7 cellular contexts compared by ENCODE assay signal in genomic region chr4:82547850-82548249, GRCh38. TPM values are rescaled to one million over a fixed set of nuclear protein-coding genes. Genes with fewer than 3 reads are reported as not detected.
"Had no signal": no experiment of that assay in that cellular context is flagged by ENCODE, and none has a peak within 500 bp of the region (broad histone marks: within the 10 kb centered on the region; RNA-seq: fewer than 3 reads in every experiment).

No MANE protein-coding gene starts in this region.

RNA-seq across cellular contexts. Expression of gene TMEM150C, which starts 13.9 kb away (rescaled TPM):
- total RNA-seq: activated naive CD4-positive, alpha-beta T cell treated with anti-CD3 and anti-CD28 coated beads for 36 hours; activated naive CD4-positive, alpha-beta T cell treated with anti-CD3 and anti-CD28 coated beads, Interleukin-2, amount 50 U/mL, for 72 hours; activated naive CD8-positive, alpha-beta T cell treated with anti-CD3 and anti-CD28 coated beads for 36 hours; activated naive CD8-positive, alpha-beta T cell treated with anti-CD3 and anti-CD28 coated beads, Interleukin-2, amount 10 ng/mL, durations not matched to agents 7 days and 5 days; activated T-helper 1 cell treated with anti-CD3 and anti-CD28 coated beads, Interleukin-12 subunit alpha, Interleukin-12 subunit beta, Interleukin-2, Interleukin-4 antibody, amounts not matched to agents 30 ng/mL and 10 ng/mL and 1 ng/mL, durations not matched to agents 14 hours and 24 hours and 36 hours; activated T-helper 17 cell treated with anti-CD3 and anti-CD28 coated beads, Interleukin-2, amount 50 U/mL, for 72 hours; activated T-helper 2 cell treated with anti-CD3 and anti-CD28 coated beads, Interferon-gamma antibody, Interleukin-2, Interleukin-4, amounts not matched to agents 10 μg/mL and 5 μg/mL and 100 μg/mL, durations not matched to agents 14 hours and 24 hours and 36 hours had no signal
